ENCODE assay signal across 8 cellular contexts in genomic region chr12:27779416-27779815, GRCh38. TPM values are rescaled to one million over a fixed set of nuclear protein-coding genes. Genes with fewer than 3 reads are reported as not detected.
DNase-seq lines count a peak whose midpoint lies in the region; ATAC-seq and FAIRE-seq lines count a peak whose summit lies in the region.

No MANE protein-coding gene starts in this region.

- peaks cover 0 to 10% (median 7%) of the 10 kb centered on the region in 3 donors for H3K36me3 Mint-ChIP-seq in CD8-positive, alpha-beta memory T cell

- DNase-seq in CD8-positive, alpha-beta memory T cell = no peak
- DNase-seq in GM19239 (ENCODE audit: insufficient read length, low spot score) (peak; percentile 18), RPMI8226 (peak; percentile 11), cerebellum (ENCODE audit: low spot score) (peak; percentile 50), lung microvascular endothelial cell (ENCODE audit: low read depth in 2 of 2) (peak; percentile 21 to 47), NCI-H446 treated with DMSO at 0.1 percent for 48 hours (lab: John Stamatoyannopoulos, UW) (no peak)

- peak; percentile 18 for ATAC-seq in HG03432 (IDR thresholded peaks at IDR 0.05; ENCODE audit: unreplicated experiment)

- H3K27me3 ChIP-seq in CD8-positive, alpha-beta memory T cell (ENCODE audit: insufficient read depth, low read length, poor library complexity, severe bottlenecking) = no peaks in the 10 kb centered on the region

- peaks cover 25 to 41% (median 32%) of the 10 kb centered on the region in 3 donors for H3K4me1 Mint-ChIP-seq in CD8-positive, alpha-beta memory T cell

- no peaks in the 10 kb centered on the region for H3K9me3 ChIP-seq in CD8-positive, alpha-beta memory T cell (ENCODE audit: low read length)

- no peak for FAIRE-seq in GM19239 (lab: Jason Lieb, UNC)

- H3K4me3 Mint-ChIP-seq in CD8-positive, alpha-beta memory T cell = peak overlapping the region; percentile 89 to 93 (median 91)

- POLR2A ChIA-PET in CD8-positive, alpha-beta memory T cell (lab: Charles Lee) = interaction anchor here (0.5 to 1.4 kb wide), 4 partner anchors 26 to 913 kb away, joined by 3 to 5 read pairs (median 4); partner anchors contain the start of gene MRPS35

- H3K9me3 Mint-ChIP-seq in CD8-positive, alpha-beta memory T cell = no peaks in the 10 kb centered on the region

- peaks cover 27% of the 10 kb centered on the region for H3K4me1 ChIP-seq in CD8-positive, alpha-beta memory T cell (ENCODE audit: insufficient read depth, low read length)

- peak overlapping the region; percentile 78 for H3K4me3 ChIP-seq in CD8-positive, alpha-beta memory T cell (ENCODE audit: low read length)

- H3K27ac ChIP-seq in CD8-positive, alpha-beta memory T cell (ENCODE audit: low read depth, low read length) = peak overlapping the region; percentile 31
- H3K27ac ChIP-seq in temporal lobe (ENCODE audit: low read depth, low read length) = peak overlapping the region; percentile 87

- CTCF ChIA-PET in CD8-positive, alpha-beta memory T cell (lab: Charles Lee) = interaction anchor here (0.9 to 2.2 kb wide), 2 partner anchors 38 to 42 kb away, joined by 3 to 8 read pairs; no protein-coding TSS in a partner anchor

- H3K36me3 ChIP-seq in CD8-positive, alpha-beta memory T cell (ENCODE audit: insufficient read depth, low read length) = no peaks in the 10 kb centered on the region

- H3K27ac Mint-ChIP-seq in CD8-positive, alpha-beta memory T cell = peak overlapping the region in 7 of 8 donors; percentile 43 to 92 (median 90)

- no peaks in the 10 kb centered on the region for H3K27me3 Mint-ChIP-seq in CD8-positive, alpha-beta memory T cell

RNA-seq across cellular contexts. Expression of gene KLHL42, which starts 0.6 kb away (rescaled TPM):
- 10 to 100 TPM; 14.1 TPM for total RNA-seq in CD8-positive, alpha-beta memory T cell
- 9.5 TPM for polyA plus RNA-seq in CD8-positive, alpha-beta memory T cell
- 59.2 TPM for total RNA-seq in cerebellum
- total RNA-seq in lung microvascular endothelial cell = 12.0 and 13.3 TPM in 2 replicates
- total RNA-seq in temporal lobe = 40.8 TPM

RNA-seq across cellular contexts. Expression of gene MANSC4, which starts 0.6 kb away (rescaled TPM):
- not detected for total RNA-seq in CD8-positive, alpha-beta memory T cell
- polyA plus RNA-seq in CD8-positive, alpha-beta memory T cell = not detected
- total RNA-seq in cerebellum (0.27 TPM), lung microvascular endothelial cell (not detected in 2 replicates), temporal lobe (not detected)

Comparison
In these comparisons a context has a peak if more than half of its experiments do, and no peak if none do; other contexts are left out.
1. DNase-seq: peak in GM19239 (single experiment), RPMI8226 (single experiment), cerebellum (single experiment) and lung microvascular endothelial cell (2 of 2); none in CD8-positive, alpha-beta memory T cell (0 of 5) and NCI-H446 treated with DMSO at 0.1 percent for 48 hours (single experiment).